Comparison of ENCODE assay signal across 25 cellular contexts in the genomic region with DNA sequence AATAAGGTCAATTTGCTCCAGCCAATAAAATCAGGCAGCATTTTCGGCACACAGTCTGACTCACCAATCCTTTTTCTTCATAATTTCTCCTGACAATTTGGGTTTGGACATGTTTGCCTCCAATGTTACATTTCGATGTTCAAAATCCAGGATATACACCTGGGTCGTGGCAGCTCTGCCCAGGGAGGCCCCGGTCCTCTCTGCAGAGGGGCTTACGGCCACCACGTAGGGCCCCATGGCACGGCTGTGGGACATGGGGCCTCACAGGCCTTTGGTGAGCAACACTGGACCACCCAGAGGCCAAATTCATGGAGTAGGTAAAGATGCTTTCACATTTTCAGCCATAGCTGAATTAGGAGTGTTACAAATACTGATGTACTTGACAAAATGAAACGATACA.
"Had no signal": no experiment of that assay in that cellular context is flagged by ENCODE, and none has a peak within 500 bp of the region (broad histone marks: within the 10 kb centered on the region; RNA-seq: fewer than 3 reads in every experiment).

No MANE protein-coding gene starts in this region.

- H3K27ac ChIP-seq: colonic mucosa, foreskin keratinocyte, stomach, suprapubic skin, tibial artery, upper lobe of right lung had no signal

- H3K36me3 ChIP-seq: colonic mucosa had no signal

- DNase-seq: activated B cell treated with CpG ODN at 0.5 μM for 24 hours; activated CD8-positive, alpha-beta memory T cell treated with anti-CD3 and anti-CD28 coated beads, Interleukin-2, amount 10 ng/mL, durations not matched to agents 7 days and 5 days; activated CD8-positive, alpha-beta T cell treated with anti-CD3 and anti-CD28 coated beads, Interleukin-2, amount 10 ng/mL, durations not matched to agents 7 days and 5 days; activated naive CD8-positive, alpha-beta T cell treated with anti-CD3 and anti-CD28 coated beads, Interleukin-2, amount 50 U/mL, for 24 hours; activated T-cell treated with anti-CD3 and anti-CD28 coated beads, Interleukin-2, amount 50 U/mL, for 48 hours; colonic mucosa; dorsolateral prefrontal cortex; effector memory CD4-positive, alpha-beta T cell; left cardiac atrium; naive B cell; occipital lobe; right cardiac atrium; stimulated activated CD4-positive, alpha-beta T cell treated with anti-CD3 and anti-CD28 coated beads, Interleukin-15, amount 100 ng/mL, for 24 hours; stimulated activated CD4-positive, alpha-beta T cell treated with anti-CD3 and anti-CD28 coated beads, Interleukin-2, amount 100 ng/mL, for 24 hours; stimulated activated naive B cell treated with anti-CD40 and anti-IgM and Interleukin-4, amounts not matched to agents 10 μg/mL and 1 μg/mL and 100 μg/mL, for 72 hours; stomach; T-helper 2 cell; tibial artery; upper lobe of right lung had no signal

- H3K4me3 ChIP-seq: colonic mucosa, stomach, suprapubic skin, tibial artery, upper lobe of right lung had no signal

- H3K36me3 Mint-ChIP-seq: activated CD8-positive, alpha-beta memory T cell treated with anti-CD3 and anti-CD28 coated beads, Interleukin-2, amount 10 ng/mL, durations not matched to agents 7 days and 5 days; mesothelial cell of epicardium had no signal

- ATAC-seq: activated CD8-positive, alpha-beta memory T cell treated with anti-CD3 and anti-CD28 coated beads, Interleukin-2, amount 10 ng/mL, durations not matched to agents 7 days and 5 days; activated CD8-positive, alpha-beta T cell treated with anti-CD3 and anti-CD28 coated beads, Interleukin-2, amount 10 ng/mL, durations not matched to agents 7 days and 5 days; activated naive CD8-positive, alpha-beta T cell treated with anti-CD3 and anti-CD28 coated beads, Interleukin-2, amount 50 U/mL, for 24 hours; left cardiac atrium; right cardiac atrium; stimulated activated naive B cell treated with anti-CD40 and anti-IgM and Interleukin-4, amounts not matched to agents 10 μg/mL and 1 μg/mL and 100 μg/mL, for 72 hours; upper lobe of right lung had no signal

- H3K4me3 Mint-ChIP-seq: activated B cell treated with CpG ODN at 0.5 μM for 24 hours; activated CD8-positive, alpha-beta memory T cell treated with anti-CD3 and anti-CD28 coated beads, Interleukin-2, amount 10 ng/mL, durations not matched to agents 7 days and 5 days; activated CD8-positive, alpha-beta T cell treated with anti-CD3 and anti-CD28 coated beads, Interleukin-2, amount 10 ng/mL, durations not matched to agents 7 days and 5 days; activated naive CD4-positive, alpha-beta T cell treated with anti-CD3 and anti-CD28 coated beads, Interleukin-2, amount 50 U/mL, for 24 hours; activated naive CD8-positive, alpha-beta T cell treated with anti-CD3 and anti-CD28 coated beads, Interleukin-2, amount 50 U/mL, for 24 hours; mesothelial cell of epicardium; naive B cell; neural crest cell; stimulated activated naive B cell treated with anti-CD40 and anti-IgM and Interleukin-4, amounts not matched to agents 10 μg/mL and 1 μg/mL and 100 μg/mL, for 72 hours had no signal

- H3K4me1 ChIP-seq: colonic mucosa had no signal

- H3K27ac Mint-ChIP-seq: activated B cell treated with CpG ODN at 0.5 μM for 24 hours; activated CD8-positive, alpha-beta memory T cell treated with anti-CD3 and anti-CD28 coated beads, Interleukin-2, amount 10 ng/mL, durations not matched to agents 7 days and 5 days; activated CD8-positive, alpha-beta T cell treated with anti-CD3 and anti-CD28 coated beads, Interleukin-2, amount 10 ng/mL, durations not matched to agents 7 days and 5 days; activated naive CD4-positive, alpha-beta T cell treated with anti-CD3 and anti-CD28 coated beads, Interleukin-2, amount 50 U/mL, for 24 hours; activated naive CD8-positive, alpha-beta T cell treated with anti-CD3 and anti-CD28 coated beads, Interleukin-2, amount 50 U/mL, for 24 hours; activated T-helper 2 cell treated with anti-CD3 and anti-CD28 coated beads, Interferon-gamma antibody, Interleukin-2, Interleukin-4, amounts not matched to agents 10 μg/mL and 5 μg/mL and 100 μg/mL, durations not matched to agents 14 hours and 24 hours and 36 hours; stimulated activated naive B cell treated with anti-CD40 and anti-IgM and Interleukin-4, amounts not matched to agents 10 μg/mL and 1 μg/mL and 100 μg/mL, for 72 hours had no signal

- H3K9me3 ChIP-seq: colonic mucosa, stomach, suprapubic skin, tibial artery, upper lobe of right lung had no signal

- H3K27me3 Mint-ChIP-seq: activated B cell treated with CpG ODN at 0.5 μM for 24 hours; activated CD8-positive, alpha-beta memory T cell treated with anti-CD3 and anti-CD28 coated beads, Interleukin-2, amount 10 ng/mL, durations not matched to agents 7 days and 5 days; activated naive CD4-positive, alpha-beta T cell treated with anti-CD3 and anti-CD28 coated beads, Interleukin-2, amount 50 U/mL, for 24 hours; activated naive CD8-positive, alpha-beta T cell treated with anti-CD3 and anti-CD28 coated beads, Interleukin-2, amount 50 U/mL, for 24 hours; naive B cell; stimulated activated naive B cell treated with anti-CD40 and anti-IgM and Interleukin-4, amounts not matched to agents 10 μg/mL and 1 μg/mL and 100 μg/mL, for 72 hours had no signal

- H3K9me3 Mint-ChIP-seq: activated B cell treated with CpG ODN at 0.5 μM for 24 hours; activated naive CD4-positive, alpha-beta T cell treated with anti-CD3 and anti-CD28 coated beads, Interleukin-2, amount 50 U/mL, for 24 hours; activated naive CD8-positive, alpha-beta T cell treated with anti-CD3 and anti-CD28 coated beads, Interleukin-2, amount 50 U/mL, for 24 hours; activated T-helper 2 cell treated with anti-CD3 and anti-CD28 coated beads, Interferon-gamma antibody, Interleukin-2, Interleukin-4, amounts not matched to agents 10 μg/mL and 5 μg/mL and 100 μg/mL, durations not matched to agents 14 hours and 24 hours and 36 hours; mesothelial cell of epicardium; neural crest cell; stimulated activated naive B cell treated with anti-CD40 and anti-IgM and Interleukin-4, amounts not matched to agents 10 μg/mL and 1 μg/mL and 100 μg/mL, for 72 hours had no signal

- H3K27me3 ChIP-seq: colonic mucosa, dorsolateral prefrontal cortex, foreskin keratinocyte, stomach, suprapubic skin, tibial artery, upper lobe of right lung had no signal
